In genomic region chr19:47663911-47664771, GRCh38 we compare ENCODE assay signal across 10 cellular contexts. TPM values are rescaled to one million over a fixed set of nuclear protein-coding genes. Genes with fewer than 3 reads are reported as not detected.
DNase-seq lines count a peak whose midpoint lies in the region; ATAC-seq lines count a peak whose summit lies in the region.
"Had no signal": no experiment of that assay in that cellular context is flagged by ENCODE, and none has a peak within 500 bp of the region (broad histone marks: within the 10 kb centered on the region; RNA-seq: fewer than 3 reads in every experiment).

No MANE protein-coding gene starts in this region.

- H3K27ac Mint-ChIP-seq in activated T-cell treated with anti-CD3 and anti-CD28 coated beads, Interleukin-2, amount 50 U/mL, for 24 hours, result peak overlapping the region; percentile 51
- peak overlapping the region; percentile 89 for H3K27ac Mint-ChIP-seq in dendritic cell treated with granulocyte-macrophage colony-stimulating factor and Interleukin-4, amounts not matched to agents 40 ng/mL and 50 ng/mL, for 4 days
- H3K27ac Mint-ChIP-seq: B cell; T-helper 1 cell treated with Interleukin-12 subunit alpha and Interleukin-12 subunit beta and Interleukin-4 antibody, amounts not matched to agents 30 μg/mL and 1 μg/mL, for 36 hours had no signal

- no peaks in the 10 kb centered on the region for H3K9me3 Mint-ChIP-seq in activated T-cell treated with anti-CD3 and anti-CD28 coated beads, Interleukin-2, amount 50 U/mL, for 24 hours
- no peaks in the 10 kb centered on the region for H3K9me3 Mint-ChIP-seq in activated T-cell treated with anti-CD3 and anti-CD28 coated beads, Interleukin-2, amount 50 U/mL, for 4 hours
- no peaks in the 10 kb centered on the region for H3K9me3 Mint-ChIP-seq in dendritic cell treated with granulocyte-macrophage colony-stimulating factor and Interleukin-4, amounts not matched to agents 40 ng/mL and 50 ng/mL, for 4 days
- H3K9me3 Mint-ChIP-seq: T-helper 1 cell treated with Interleukin-12 subunit alpha and Interleukin-12 subunit beta and Interleukin-4 antibody, amounts not matched to agents 30 μg/mL and 1 μg/mL, for 36 hours had no signal

- H3K27me3 Mint-ChIP-seq in activated T-cell treated with anti-CD3 and anti-CD28 coated beads, Interleukin-2, amount 50 U/mL, for 24 hours, result no peaks in the 10 kb centered on the region
- H3K27me3 Mint-ChIP-seq in activated T-cell treated with anti-CD3 and anti-CD28 coated beads, Interleukin-2, amount 50 U/mL, for 4 hours (ENCODE audit: low read depth), result no peaks in the 10 kb centered on the region
- no peaks in the 10 kb centered on the region for H3K27me3 Mint-ChIP-seq in dendritic cell treated with granulocyte-macrophage colony-stimulating factor and Interleukin-4, amounts not matched to agents 40 ng/mL and 50 ng/mL, for 4 days
- H3K27me3 Mint-ChIP-seq: B cell had no signal

- H3K4me1 Mint-ChIP-seq in activated T-cell treated with anti-CD3 and anti-CD28 coated beads, Interleukin-2, amount 50 U/mL, for 24 hours (ENCODE audit: low read depth), result peaks cover 28% of the 10 kb centered on the region
- H3K4me1 Mint-ChIP-seq in activated T-cell treated with anti-CD3 and anti-CD28 coated beads, Interleukin-2, amount 50 U/mL, for 4 hours (ENCODE audit: low read depth), result no peaks in the 10 kb centered on the region
- H3K4me1 Mint-ChIP-seq in dendritic cell treated with granulocyte-macrophage colony-stimulating factor and Interleukin-4, amounts not matched to agents 40 ng/mL and 50 ng/mL, for 4 days (ENCODE audit: low read depth), result peaks cover 86% of the 10 kb centered on the region

- peaks cover 26% of the 10 kb centered on the region for H3K36me3 Mint-ChIP-seq in activated T-cell treated with anti-CD3 and anti-CD28 coated beads, Interleukin-2, amount 50 U/mL, for 24 hours (ENCODE audit: low read depth)
- H3K36me3 Mint-ChIP-seq in activated T-cell treated with anti-CD3 and anti-CD28 coated beads, Interleukin-2, amount 50 U/mL, for 4 hours (ENCODE audit: insufficient read depth), result peaks cover 2% of the 10 kb centered on the region
- H3K36me3 Mint-ChIP-seq in dendritic cell treated with granulocyte-macrophage colony-stimulating factor and Interleukin-4, amounts not matched to agents 40 ng/mL and 50 ng/mL, for 4 days (ENCODE audit: low read depth), result peaks cover 31% of the 10 kb centered on the region

- DNase-seq in activated T-cell treated with anti-CD3 and anti-CD28 coated beads, Interleukin-2, amount 50 U/mL, for 24 hours, result no peak
- DNase-seq in activated T-cell treated with anti-CD3 and anti-CD28 coated beads, Interleukin-2, amount 50 U/mL, for 4 hours, result no peak
- DNase-seq in mucosa of gallbladder (ENCODE audit: low spot score), result peak; percentile 86

- H3K4me3 Mint-ChIP-seq in activated T-cell treated with anti-CD3 and anti-CD28 coated beads, Interleukin-2, amount 50 U/mL, for 24 hours, result no peak overlapping the region
- H3K4me3 Mint-ChIP-seq in activated T-cell treated with anti-CD3 and anti-CD28 coated beads, Interleukin-2, amount 50 U/mL, for 4 hours, result no peak overlapping the region
- peak overlapping the region; percentile 26 for H3K4me3 Mint-ChIP-seq in dendritic cell treated with granulocyte-macrophage colony-stimulating factor and Interleukin-4, amounts not matched to agents 40 ng/mL and 50 ng/mL, for 4 days
- H3K4me3 Mint-ChIP-seq: B cell; T-helper 1 cell treated with Interleukin-12 subunit alpha and Interleukin-12 subunit beta and Interleukin-4 antibody, amounts not matched to agents 30 μg/mL and 1 μg/mL, for 36 hours had no signal

- intact Hi-C loops in dendritic cell treated with granulocyte-macrophage colony-stimulating factor and Interleukin-4, amounts not matched to agents 40 ng/mL and 50 ng/mL, for 4 days (cut with micrococcal nuclease), result loop anchor here (5.0 to 10.0 kb wide), 2 partner anchors 62 to 149 kb away; partner anchors contain the start of gene NAPA

- no peak for ATAC-seq in activated T-cell treated with anti-CD3 and anti-CD28 coated beads, Interleukin-2, amount 50 U/mL, for 4 hours
- no peak for ATAC-seq in GM21619 (IDR thresholded peaks at IDR 0.05; ENCODE audit: unreplicated experiment)
- no peak for ATAC-seq in HG02763 (IDR thresholded peaks at IDR 0.05; ENCODE audit: unreplicated experiment)
- no peak for ATAC-seq in HG03520 (IDR thresholded peaks at IDR 0.05; ENCODE audit: unreplicated experiment)
- no peak for ATAC-seq in GM21515 (IDR thresholded peaks at IDR 0.05; ENCODE audit: unreplicated experiment)

RNA-seq across cellular contexts. Expression of gene EHD2, which starts 49.1 kb away (rescaled TPM):
- under 1 TPM; 0.26 to 0.66 (median 0.43) TPM for total RNA-seq in activated T-cell treated with anti-CD3 and anti-CD28 coated beads, Interleukin-2, amount 50 U/mL, for 4 hours
- total RNA-seq in mucosa of gallbladder, result 81.2 TPM
- total RNA-seq: B cell had no signal

RNA-seq across cellular contexts. Expression of gene BICRA, which starts 55.2 kb away (rescaled TPM):
- total RNA-seq in activated T-cell treated with anti-CD3 and anti-CD28 coated beads, Interleukin-2, amount 50 U/mL, for 4 hours, result 10 to 100 TPM; 11.8 to 16.3 (median 11.9) TPM
- total RNA-seq in mucosa of gallbladder, result 20.9 TPM

Comparison
In these comparisons a context has a peak if more than half of its experiments do, and no peak if none do; other contexts are left out.
1. RNA of gene EHD2, which starts 49.1 kb away (total RNA-seq): 81.2 TPM in mucosa of gallbladder (single experiment); 0.26 to 0.66 TPM in activated T-cell treated with anti-CD3 and anti-CD28 coated beads, Interleukin-2, amount 50 U/mL, for 4 hours; every median in the first group is over 10 times any median in the second.